ENCODE assay signal across 8 cellular contexts in the genomic region with DNA sequence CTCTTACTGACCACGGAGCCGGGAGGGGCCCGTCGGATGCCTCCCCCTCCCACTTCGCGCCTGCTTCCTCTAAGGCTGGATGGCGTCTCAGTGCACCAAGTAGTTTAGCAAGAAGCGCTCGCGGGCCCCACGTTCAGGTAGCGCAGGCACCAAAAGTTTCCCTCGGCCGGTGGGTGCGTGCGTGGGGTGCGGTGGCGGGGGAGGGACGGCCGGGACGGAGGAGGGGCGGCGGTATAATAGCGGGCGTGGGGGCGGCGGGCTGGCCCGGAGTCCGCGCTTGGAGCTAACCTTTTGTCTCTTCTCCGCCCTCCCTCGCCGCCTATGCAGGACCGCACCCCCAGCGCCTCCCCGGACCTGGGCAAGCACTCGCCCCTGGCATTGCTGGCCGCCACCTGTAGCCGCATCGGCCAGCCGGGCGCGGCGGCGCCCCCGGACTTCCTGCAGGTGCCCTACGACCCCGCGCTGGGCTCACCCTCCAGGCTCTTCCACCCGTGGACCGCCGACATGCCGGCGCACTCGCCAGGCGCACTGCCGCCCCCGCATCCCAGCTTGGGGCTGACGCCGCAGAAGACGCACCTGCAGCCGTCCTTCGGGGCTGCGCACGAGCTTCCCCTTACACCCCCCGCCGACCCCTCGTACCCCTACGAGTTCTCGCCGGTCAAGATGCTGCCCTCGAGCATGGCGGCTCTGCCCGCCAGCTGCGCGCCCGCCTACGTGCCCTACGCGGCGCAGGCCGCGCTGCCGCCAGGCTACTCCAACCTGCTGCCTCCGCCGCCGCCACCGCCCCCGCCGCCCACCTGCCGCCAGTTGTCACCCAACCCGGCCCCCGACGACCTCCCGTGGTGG. TPM values are rescaled to one million over a fixed set of nuclear protein-coding genes. Genes with fewer than 3 reads are reported as not detected.
DNase-seq lines count a peak whose midpoint lies in the region; ATAC-seq and TF ChIP-seq lines count a peak whose summit lies in the region.

No MANE protein-coding gene starts in this region.

- peaks cover 85% of the 10 kb centered on the region for H3K27me3 ChIP-seq in HL-60 (ENCODE audit: insufficient read depth, poor library complexity, severe bottlenecking)
- peaks cover 100% of the 10 kb centered on the region for H3K27me3 ChIP-seq in iPS-18a (ENCODE audit: control insufficient read depth, insufficient read depth, low read length)

- no peak overlapping the region for H3K27ac Mint-ChIP-seq in activated CD8-positive, alpha-beta memory T cell treated with anti-CD3 and anti-CD28 coated beads, Interleukin-2, amount 10 ng/mL, durations not matched to agents 7 days and 5 days

- H3K36me3 ChIP-seq in iPS-18a (ENCODE audit: control insufficient read depth, low read depth, low read length), result no peaks in the 10 kb centered on the region

- CTCF ChIA-PET in activated CD8-positive, alpha-beta memory T cell treated with anti-CD3 and anti-CD28 coated beads, Interleukin-2, amount 10 ng/mL, durations not matched to agents 7 days and 5 days (lab: Charles Lee), result interaction anchor here (0.7 to 4.1 kb wide), 6 partner anchors 97 to 392 kb away, joined by 3 to 20 read pairs (median 4); a partner anchor contains a TSS

- ATAC-seq in activated CD8-positive, alpha-beta memory T cell treated with anti-CD3 and anti-CD28 coated beads, Interleukin-2, amount 10 ng/mL, durations not matched to agents 7 days and 5 days, result no peak
- no peak for ATAC-seq in HG02885 (IDR thresholded peaks at IDR 0.05; ENCODE audit: poor library complexity, unreplicated experiment)

- peak overlapping the region; percentile 22 for H3K9ac ChIP-seq in iPS-18a (ENCODE audit: low read length)

- no peaks in the 10 kb centered on the region for H3K9me3 ChIP-seq in iPS-18a (ENCODE audit: control insufficient read depth, low read depth, low read length)

- peaks cover 3% of the 10 kb centered on the region for H3K36me3 Mint-ChIP-seq in activated CD8-positive, alpha-beta memory T cell treated with anti-CD3 and anti-CD28 coated beads, Interleukin-2, amount 10 ng/mL, durations not matched to agents 7 days and 5 days

- H3K4me1 Mint-ChIP-seq in activated CD8-positive, alpha-beta memory T cell treated with anti-CD3 and anti-CD28 coated beads, Interleukin-2, amount 10 ng/mL, durations not matched to agents 7 days and 5 days, result peaks cover 26% of the 10 kb centered on the region

- H3K27ac ChIP-seq in HL-60 (replicated peaks), result no peak overlapping the region
- no peak overlapping the region for H3K27ac ChIP-seq in iPS-18a (ENCODE audit: low read length)
- peak overlapping the region in 4 of 21 experiments; percentile 0 to 69 (median 24) for H3K27ac ChIP-seq in skin epidermis

- peaks cover 72% of the 10 kb centered on the region for H3K27me3 Mint-ChIP-seq in activated CD8-positive, alpha-beta memory T cell treated with anti-CD3 and anti-CD28 coated beads, Interleukin-2, amount 10 ng/mL, durations not matched to agents 7 days and 5 days

- no peak for DNase-seq in HL-60 (ENCODE audit: low read depth in 1 of 2, low spot score in 1 of 2)
- DNase-seq in activated CD8-positive, alpha-beta memory T cell treated with anti-CD3 and anti-CD28 coated beads, Interleukin-2, amount 10 ng/mL, durations not matched to agents 7 days and 5 days, result no peak
- no peak for DNase-seq in NCI-H774 (lab: John Stamatoyannopoulos, UW)
- no peak for DNase-seq in hippocampal formation (lab: John Stamatoyannopoulos, UW)
- DNase-seq in stimulated activated CD8-positive, alpha-beta memory T cell treated with anti-CD3 and anti-CD28 coated beads, Interleukin-4, amount 100 ng/mL, for 48 hours, result no peak

- H3K9me3 Mint-ChIP-seq in activated CD8-positive, alpha-beta memory T cell treated with anti-CD3 and anti-CD28 coated beads, Interleukin-2, amount 10 ng/mL, durations not matched to agents 7 days and 5 days (ENCODE audit: low read depth), result no peaks in the 10 kb centered on the region

- no peak for TF ChIP-seq CTCF in HL-60 (IDR thresholded peaks at IDR 0.05; ENCODE audit: insufficient read depth, low read length)

- peaks cover 30% of the 10 kb centered on the region for H3K4me1 ChIP-seq in iPS-18a (ENCODE audit: control insufficient read depth, low read depth, low read length)

- H3K4me3 Mint-ChIP-seq in activated CD8-positive, alpha-beta memory T cell treated with anti-CD3 and anti-CD28 coated beads, Interleukin-2, amount 10 ng/mL, durations not matched to agents 7 days and 5 days, result peak overlapping the region; percentile 74

- H3K4me3 ChIP-seq in HL-60 (replicated peaks; ENCODE audit: insufficient read depth, low read length) (0 out of 2 replicates have a peak overlapping the region, but pooled peaks have one; percentile 2), iPS-18a (ENCODE audit: low read length) (peak overlapping the region; percentile 62), skin epidermis (peak overlapping the region; percentile 19 to 54 (median 32))

RNA-seq across cellular contexts. Expression of a gene that starts 1.0 kb away (rescaled TPM):
- total RNA-seq in activated CD8-positive, alpha-beta memory T cell treated with anti-CD3 and anti-CD28 coated beads, Interleukin-2, amount 10 ng/mL, durations not matched to agents 7 days and 5 days, result not detected

RNA-seq across cellular contexts. Expression of a gene that starts 54.0 kb away (rescaled TPM):
- not detected for total RNA-seq in activated CD8-positive, alpha-beta memory T cell treated with anti-CD3 and anti-CD28 coated beads, Interleukin-2, amount 10 ng/mL, durations not matched to agents 7 days and 5 days

Comparison
In these comparisons a context has a peak if more than half of its experiments do, and no peak if none do; other contexts are left out.
1. H3K4me3 ChIP-seq: peak in every context shown above with its lines; median percentile 62 in iPS-18a; 32 in skin epidermis; 2 in HL-60.